In the genomic region with DNA sequence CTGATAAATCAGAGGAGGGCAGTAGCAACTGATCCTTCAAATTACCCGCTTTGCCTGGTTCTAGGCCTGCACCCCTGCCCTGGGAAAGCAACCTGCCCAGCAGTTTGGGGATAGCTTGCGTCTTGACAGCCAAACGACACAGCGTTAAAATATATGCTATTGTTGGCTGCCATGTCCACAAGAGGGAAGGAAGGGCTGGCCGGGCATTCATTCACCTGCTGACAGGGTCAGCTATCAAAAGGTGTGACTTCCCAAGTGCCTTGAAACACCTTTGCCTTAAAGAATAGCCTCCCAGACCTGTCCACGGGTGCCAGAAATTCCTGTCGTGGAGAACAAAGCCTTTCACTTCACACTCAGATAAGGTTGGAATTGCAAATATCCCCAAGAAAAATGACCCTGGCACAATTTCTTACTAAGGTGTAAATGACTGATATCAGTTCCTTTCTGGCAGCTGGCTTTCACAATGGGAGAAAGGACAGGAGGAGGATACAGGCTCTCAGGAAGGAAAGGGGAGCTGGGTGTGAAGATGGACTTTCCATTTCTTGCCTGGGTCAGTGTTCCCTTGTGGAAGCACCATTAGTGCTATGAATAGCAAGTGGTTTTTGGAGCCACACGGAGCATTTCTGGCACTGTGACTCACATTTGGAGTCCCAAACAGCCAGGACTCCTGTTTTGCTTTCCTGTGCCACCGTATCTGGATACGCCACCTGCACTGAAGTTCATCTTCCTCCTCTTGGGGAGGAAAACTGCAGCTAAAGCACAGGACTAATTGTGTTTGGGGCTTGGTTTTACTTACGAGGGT, we compare ENCODE assay signal across 15 cellular contexts. TPM values are rescaled to one million over a fixed set of nuclear protein-coding genes. Genes with fewer than 3 reads are reported as not detected.
"Had no signal": no experiment of that assay in that cellular context is flagged by ENCODE, and none has a peak within 500 bp of the region (broad histone marks: within the 10 kb centered on the region; RNA-seq: fewer than 3 reads in every experiment).

No MANE protein-coding gene starts in this region.

- H3K9me3 ChIP-seq: esophagus squamous epithelium, vagina had no signal

- H3K4me3 ChIP-seq: esophagus squamous epithelium, vagina had no signal

- H3K27ac ChIP-seq: vagina had no signal

- FAIRE-seq: TTC549 had no signal

- DNase-seq: activated CD4-positive, alpha-beta T cell treated with anti-CD3 and anti-CD28 coated beads, Interleukin-2, amount 50 U/mL, for 4 hours; activated effector memory CD4-positive, alpha-beta T cell treated with anti-CD3 and anti-CD28 coated beads, Interleukin-2, amount 50 U/mL, for 16 hours; activated T-cell treated with anti-CD3 and anti-CD28 coated beads, Interleukin-2, amount 50 U/mL, for 1 hour; amniotic stem cell; esophagus squamous epithelium; foreskin fibroblast; immature natural killer cell; mammary epithelial cell; occipital lobe; stimulated activated CD4-positive, alpha-beta T cell treated with anti-CD3 and anti-CD28 coated beads, Interleukin-4, amount 100 ng/mL, for 1 hour; T-helper 17 cell had no signal

- ATAC-seq: activated CD4-positive, CD25-positive, alpha-beta regulatory T cell treated with anti-CD3 and anti-CD28 coated beads, Interleukin-2, amount 50 U/mL, for 24 hours; activated naive CD4-positive, alpha-beta T cell treated with anti-CD3 and anti-CD28 coated beads, Interleukin-2, amount 50 U/mL, for 72 hours; T-helper 17 cell had no signal

- H3K36me3 ChIP-seq: vagina had no signal

- H3K27me3 ChIP-seq: esophagus squamous epithelium, vagina had no signal

RNA-seq across cellular contexts. Expression of a gene that starts 19.2 kb away (rescaled TPM):
- total RNA-seq: activated naive CD4-positive, alpha-beta T cell treated with anti-CD3 and anti-CD28 coated beads, Interleukin-2, amount 50 U/mL, for 72 hours; T-helper 17 cell had no signal
- polyA plus RNA-seq: immature natural killer cell had no signal
